8 cellular contexts compared by ENCODE assay signal in the genomic region with DNA sequence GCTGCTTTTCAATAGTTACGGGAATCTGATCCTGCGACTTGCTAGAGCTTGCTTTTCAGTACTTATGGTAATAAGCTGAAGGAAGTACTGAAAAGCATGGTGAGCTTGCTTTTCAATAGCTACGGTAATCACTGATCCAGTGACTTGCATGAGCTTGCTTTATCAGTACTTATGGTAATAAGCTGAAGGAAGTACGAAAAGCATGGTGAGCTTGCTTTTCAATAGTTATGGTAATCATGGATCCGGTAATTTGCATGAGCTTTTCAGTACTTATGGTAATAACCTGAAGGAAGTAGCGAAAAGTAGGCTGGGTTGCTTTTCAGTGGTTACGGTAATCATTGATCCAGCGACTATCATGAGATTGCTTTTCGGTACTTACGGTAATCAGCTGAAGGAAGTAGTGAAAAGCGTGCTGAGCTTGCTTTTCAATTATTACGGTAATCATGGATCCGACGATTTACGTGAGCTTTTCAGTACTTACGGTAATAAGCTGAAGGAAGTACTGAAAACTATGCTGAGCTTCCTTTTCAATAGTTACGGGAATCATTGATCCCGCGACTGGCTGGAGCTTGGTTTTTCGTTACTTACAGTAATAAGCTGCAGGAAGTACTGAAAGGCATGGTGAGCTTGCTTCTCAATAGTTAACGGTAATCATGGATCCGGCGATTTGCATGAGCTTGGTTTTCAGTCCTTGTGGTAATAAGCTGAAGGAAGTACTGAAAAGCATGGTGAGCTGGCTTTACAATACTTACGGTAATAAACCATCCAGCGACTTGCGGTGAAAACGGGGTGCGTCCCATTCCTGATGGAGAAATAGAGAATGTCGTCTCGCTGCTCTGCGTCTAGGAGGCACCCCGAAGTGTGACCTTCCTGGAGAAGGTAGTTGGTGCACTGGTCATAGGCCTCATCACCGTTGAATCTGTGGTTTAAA. TPM values are rescaled to one million over a fixed set of nuclear protein-coding genes. Genes with fewer than 3 reads are reported as not detected.
DNase-seq lines count a peak whose midpoint lies in the region; ATAC-seq and TF ChIP-seq lines count a peak whose summit lies in the region.

No MANE protein-coding gene starts in this region.

- peak overlapping the region; percentile 68 for H3K4me2 ChIP-seq in Loucy (ENCODE audit: low read depth, low read length, poor library complexity, severe bottlenecking)

- intact Hi-C loops in adrenal gland (cut with DNase I) (no loop called here), left ventricle myocardium superior (cut with micrococcal nuclease) (no loop called here)

- no peaks in the 10 kb centered on the region for H3K27me3 ChIP-seq in Loucy (ENCODE audit: insufficient read depth, low read length, poor library complexity, severe bottlenecking)
- H3K27me3 ChIP-seq in adrenal gland = no peaks in the 10 kb centered on the region

- no peak for TF ChIP-seq POLR2A in adrenal gland (IDR thresholded peaks at IDR 0.05)

- H3K4me1 ChIP-seq in Loucy (ENCODE audit: insufficient read depth, low read length, poor library complexity, severe bottlenecking) (peaks cover 2% of the 10 kb centered on the region), adrenal gland (replicated peaks in 1 of 2) (peaks cover 0 to 11% of the 10 kb centered on the region in 2 donors)

- peak overlapping the region; percentile 68 for H3K9ac ChIP-seq in Loucy (ENCODE audit: low read depth, low read length, poor library complexity, severe bottlenecking)

- H3K9me2 ChIP-seq in Loucy (replicated peaks; ENCODE audit: low read depth, low read length) = no peaks in the 10 kb centered on the region

- H3K27ac ChIP-seq in adrenal gland = peak overlapping the region in 1 of 5 donors; percentile 6

- H3K9me3 ChIP-seq in Loucy (ENCODE audit: insufficient read depth, low read depth, low read length) = no peaks in the 10 kb centered on the region
- no peaks in the 10 kb centered on the region for H3K9me3 ChIP-seq in adrenal gland (replicated peaks in 1 of 3)

- peak overlapping the region; percentile 78 for H3K4me3 ChIP-seq in Loucy (ENCODE audit: low read length, poor library complexity, severe bottlenecking)
- peak overlapping the region in 1 of 4 donors; percentile 44 for H3K4me3 ChIP-seq in adrenal gland

- TF ChIP-seq CTCF in Loucy (conservative IDR thresholded peaks at IDR 0.05; ENCODE audit: low read length) (no peak), adrenal gland (IDR thresholded peaks at IDR 0.05) (no peak)

- no peaks in the 10 kb centered on the region for H3F3A ChIP-seq in Loucy (ENCODE audit: low read depth)

- ATAC-seq in left ventricle myocardium superior = peak; percentile 82
- ATAC-seq in GM21367 (IDR thresholded peaks at IDR 0.05; ENCODE audit: unreplicated experiment) = no peak
- no peak for ATAC-seq in HG03342 (IDR thresholded peaks at IDR 0.05; ENCODE audit: unreplicated experiment)

- H3K36me3 ChIP-seq in Loucy (ENCODE audit: insufficient read depth, low read length) (no peaks in the 10 kb centered on the region; the same call in 1 of the 2 replicates), adrenal gland (replicated peaks in 1 of 2) (no peaks in the 10 kb centered on the region)

- H4K20me1 ChIP-seq in Loucy (ENCODE audit: insufficient read depth, low read length, poor library complexity, severe bottlenecking) = no peaks in the 10 kb centered on the region

- WGBS in adrenal gland, 4 donors = 2 to 3% (median 2%) methylated on average over 33 of the region's 33 CpGs

- H3K79me2 ChIP-seq in Loucy (ENCODE audit: insufficient read depth, low read length) = no peaks in the 10 kb centered on the region

- peak overlapping the region; percentile 79 for H2AFZ ChIP-seq in Loucy (ENCODE audit: low read length)

- DNase-seq in EH (ENCODE audit: low read depth) = peak; percentile 80
- DNase-seq in adrenal gland = peak in 5 of 7 donors; percentile 12 to 36 (median 30)
- no peak for DNase-seq in left ventricle myocardium superior
- DNase-seq in putamen (ENCODE audit: low spot score) = peak; percentile 75
- no peak for DNase-seq in NK-92 (lab: John Stamatoyannopoulos, UW; ENCODE audit: unreplicated experiment)

RNA-seq across cellular contexts. Expression of a gene that starts 6.5 kb away (rescaled TPM):
- total RNA-seq in adrenal gland (not detected), left ventricle myocardium superior (not detected)
- not detected for polyA plus RNA-seq in adrenal gland

Comparison
In these comparisons a context has a peak if more than half of its experiments do, and no peak if none do; other contexts are left out.
1. DNase-seq: peak in EH (single experiment), adrenal gland (5 of 7) and putamen (single experiment); none in left ventricle myocardium superior (single experiment) and NK-92 (single experiment).